Comparison of ENCODE assay signal across 14 cellular contexts in the genomic region with DNA sequence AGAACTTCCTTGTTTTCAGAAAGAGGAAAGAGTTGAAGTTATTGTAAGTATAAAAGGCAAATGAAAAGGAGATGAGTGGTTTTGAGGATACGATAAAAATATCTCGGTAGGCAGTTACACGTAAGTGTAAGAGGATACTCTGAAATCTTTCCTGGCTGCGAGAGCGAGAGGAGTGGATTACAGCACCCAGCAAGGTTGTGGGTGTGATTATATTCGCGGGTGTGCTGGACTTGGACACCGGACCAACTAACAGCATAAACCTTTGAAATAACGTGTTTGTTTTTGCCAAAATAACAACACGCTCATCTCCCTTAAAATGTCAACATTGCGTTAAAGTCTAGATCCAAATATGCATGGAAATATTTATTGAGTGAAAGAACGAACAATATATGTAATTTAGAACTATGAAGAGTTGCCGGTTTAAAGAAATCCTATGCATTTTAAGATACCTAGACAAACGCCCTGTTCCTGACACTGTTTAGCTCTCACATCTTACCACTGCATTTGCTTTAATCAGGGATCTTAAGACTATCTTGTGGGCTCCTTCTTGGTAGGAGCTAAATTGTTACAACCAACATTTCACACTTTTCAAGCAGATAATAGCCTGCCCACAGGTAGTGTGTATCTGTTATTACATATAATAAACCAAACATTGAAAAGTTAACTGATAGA.
DNase-seq lines count a peak whose midpoint lies in the region; ATAC-seq and TF ChIP-seq lines count a peak whose summit lies in the region.
"Had no signal": no experiment of that assay in that cellular context is flagged by ENCODE, and none has a peak within 500 bp of the region (broad histone marks: within the 10 kb centered on the region; RNA-seq: fewer than 3 reads in every experiment).

No MANE protein-coding gene starts in this region.

- H3K4me3 ChIP-seq in colonic mucosa (no peak overlapping the region), lower lobe of right lung (no peak overlapping the region)
- H3K4me3 ChIP-seq: tibial artery had no signal

- H3K27ac ChIP-seq in colonic mucosa (peak overlapping the region; percentile 61), lower lobe of right lung (peak overlapping the region; percentile 83)
- H3K27ac ChIP-seq: HL-60 had no signal

- intact Hi-C loops in colonic mucosa (cut with DNase I), result no loop called here
- intact Hi-C loops in lower lobe of right lung (cut with DNase I), result no loop called here

- TF ChIP-seq CTCF in colonic mucosa (IDR thresholded peaks at IDR 0.05), result no peak
- TF ChIP-seq CTCF in lower lobe of right lung (IDR thresholded peaks at IDR 0.05), result no peak

- H3K27me3 ChIP-seq in colonic mucosa (no peaks in the 10 kb centered on the region), lower lobe of right lung (ENCODE audit: low read depth) (no peaks in the 10 kb centered on the region)
- H3K27me3 ChIP-seq: tibial artery had no signal

- H3K9me3 ChIP-seq in colonic mucosa (no peaks in the 10 kb centered on the region), lower lobe of right lung (no peaks in the 10 kb centered on the region)
- H3K9me3 ChIP-seq: tibial artery had no signal

- ATAC-seq in lower lobe of right lung, result peak; percentile 88 to 89

- DNase-seq in NCI-H146 (lab: John Stamatoyannopoulos, UW), result peak; percentile 86
- no peak for DNase-seq in NCI-H146 treated with DMSO at 0.1 percent for 48 hours (lab: John Stamatoyannopoulos, UW; ENCODE audit: unreplicated experiment)
- DNase-seq in colonic mucosa, result no peak
- no peak for DNase-seq in lower lobe of right lung
- DNase-seq in superior temporal gyrus (ENCODE audit: extremely low spot score), result peak; percentile 10
- no peak for DNase-seq in HK-2 (ENCODE audit: unreplicated experiment)
- DNase-seq in activated CD8-positive, alpha-beta memory T cell treated with anti-CD3 and anti-CD28 coated beads, Interleukin-2, amount 50 U/mL, for 48 hours, result no peak
- no peak for DNase-seq in NCI-H187 treated with DMSO at 0.1 percent for 48 hours (lab: John Stamatoyannopoulos, UW)
- DNase-seq: activated CD4-positive, alpha-beta T cell treated with anti-CD3 and anti-CD28 coated beads, Interleukin-2, amount 50 U/mL, for 1 hour; activated naive CD8-positive, alpha-beta T cell treated with anti-CD3 and anti-CD28 coated beads for 36 hours; erythroblast; NCI-H1694 treated with DMSO at 0.1 percent for 48 hours; tibial artery had no signal

- peak overlapping the region in 1 of 2 donors; percentile 44 for H3K9ac ChIP-seq in colonic mucosa (ENCODE audit: low read depth in 2 of 2, low read length in 2 of 2)

- H3K4me1 ChIP-seq in colonic mucosa (peaks cover 7% of the 10 kb centered on the region), lower lobe of right lung (peaks cover 8% of the 10 kb centered on the region)

- H3K36me3 ChIP-seq in colonic mucosa, result no peaks in the 10 kb centered on the region
- no peaks in the 10 kb centered on the region for H3K36me3 ChIP-seq in lower lobe of right lung
- H3K36me3 ChIP-seq: tibial artery had no signal

Comparison
In these comparisons a context has a peak if more than half of its experiments do, and no peak if none do; other contexts are left out.
1. DNase-seq: peak in NCI-H146 (single experiment) and superior temporal gyrus (single experiment); none in NCI-H146 treated with DMSO at 0.1 percent for 48 hours (single experiment), colonic mucosa (single experiment), lower lobe of right lung (single experiment), HK-2 (single experiment), activated CD8-positive, alpha-beta memory T cell treated with anti-CD3 and anti-CD28 coated beads, Interleukin-2, amount 50 U/mL, for 48 hours (single experiment) and NCI-H187 treated with DMSO at 0.1 percent for 48 hours (single experiment).